8 cellular contexts compared by ENCODE assay signal in the genomic region with DNA sequence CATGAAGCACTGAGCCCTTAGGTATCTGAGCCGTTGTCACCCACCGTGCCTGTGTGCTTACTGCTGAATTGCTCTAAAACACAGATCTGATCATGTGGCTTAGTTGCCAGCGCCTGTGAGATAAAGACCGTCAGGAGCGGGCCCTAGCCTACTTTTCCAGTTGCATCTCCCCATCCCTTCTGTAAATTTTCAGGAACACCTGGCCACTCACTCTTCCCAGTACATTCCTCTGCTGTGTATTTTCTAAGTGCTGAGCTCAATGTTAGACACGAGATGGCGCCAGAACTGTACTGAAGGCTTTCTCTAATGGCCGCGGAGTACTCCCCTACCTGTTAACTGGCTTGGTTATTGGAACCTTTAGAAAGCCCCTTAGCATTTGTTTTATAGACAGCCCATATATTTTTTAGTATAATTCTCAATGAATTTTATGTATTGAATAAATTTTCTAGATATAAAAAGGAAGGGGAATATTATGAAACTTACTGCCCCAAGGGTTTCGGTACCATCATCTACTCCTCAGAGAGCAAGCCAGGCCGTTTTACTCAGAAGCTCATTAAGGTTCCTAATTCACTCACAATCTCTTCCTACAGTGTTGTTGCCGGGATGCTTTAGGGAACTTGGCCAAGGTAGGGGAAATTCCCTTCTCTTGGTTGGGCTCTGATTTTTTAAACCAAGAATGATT. TPM values are rescaled to one million over a fixed set of nuclear protein-coding genes. Genes with fewer than 3 reads are reported as not detected.
DNase-seq lines count a peak whose midpoint lies in the region; ATAC-seq and TF ChIP-seq lines count a peak whose summit lies in the region.

No MANE protein-coding gene starts in this region.

- DNase-seq in CD1c-positive myeloid dendritic cell (ENCODE audit: extremely low spot score): peak; percentile 69
- peak; percentile 18 to 45 for DNase-seq in NCI-H1930 (lab: John Stamatoyannopoulos, UW)
- DNase-seq in WTC11 (ENCODE audit: low spot score): peak; percentile 66
- DNase-seq in effector CD4-positive, alpha-beta T cell: peak; percentile 50
- DNase-seq in mesendoderm: peak; percentile 90
- peak; percentile 63 for DNase-seq in stomach

- no peak overlapping the region for H2AK5ac ChIP-seq in mesendoderm (ENCODE audit: low read length)

- H3K79me1 ChIP-seq in mesendoderm (ENCODE audit: low read length): no peaks in the 10 kb centered on the region

- H3K79me2 ChIP-seq in mesendoderm (ENCODE audit: control insufficient read depth, insufficient read depth, low read length): no peaks in the 10 kb centered on the region

- POLR2A ChIA-PET in WTC11 (lab: Charles Lee): interaction anchor here (1.0 to 2.9 kb wide), 2 partner anchors 229 to 250 kb away, joined by 3 to 17 read pairs; partner anchors contain the start of genes CHCHD4 and TMEM43

- H3K4me3 Mint-ChIP-seq in WTC11: peak overlapping the region; percentile 89

- no peak overlapping the region for H3K4me2 ChIP-seq in mesendoderm (ENCODE audit: low read length)

- H3K27ac ChIP-seq in mesendoderm (ENCODE audit: low read depth, low read length): no peak overlapping the region
- H3K27ac ChIP-seq in stomach: no peak overlapping the region

- TF ChIP-seq CTCF in WTC11 (IDR thresholded peaks at IDR 0.05) (peak; percentile 48), stomach (IDR thresholded peaks at IDR 0.05) (peak in 5 of 7 experiments; percentile 22 to 63 (median 46))

- no peak overlapping the region for H2BK5ac ChIP-seq in mesendoderm (ENCODE audit: low read length)

- TF ChIP-seq EP300 in stomach (IDR thresholded peaks at IDR 0.05): no peak

- H3K18ac ChIP-seq in mesendoderm (ENCODE audit: low read length): no peak overlapping the region

- ATAC-seq in GM21526 (IDR thresholded peaks at IDR 0.05; ENCODE audit: low FRiP score, unreplicated experiment): peak; percentile 54
- ATAC-seq in WTC11: peak; percentile 36
- no peak for ATAC-seq in GM19351 (IDR thresholded peaks at IDR 0.05; ENCODE audit: unreplicated experiment)

- no peak overlapping the region for H3K9ac ChIP-seq in mesendoderm (ENCODE audit: low read length)

- no peaks in the 10 kb centered on the region for H3K4me1 ChIP-seq in mesendoderm (ENCODE audit: control insufficient read depth, low read depth, low read length)
- peaks cover 11 to 20% (median 14%) of the 10 kb centered on the region in 4 donors for H3K4me1 ChIP-seq in stomach

- CTCF ChIA-PET in WTC11 (lab: Charles Lee): interaction anchor here (0.6 to 3.3 kb wide), 39 partner anchors 10 to 653 kb away, joined by 3 to 98 read pairs (median 4); partner anchors contain the start of genes CHCHD4, LSM3, TMEM43 and WNT7A

- no peak overlapping the region for H4K8ac ChIP-seq in mesendoderm (ENCODE audit: low read depth, low read length)

- peaks cover 33% of the 10 kb centered on the region for H3K9me3 Mint-ChIP-seq in WTC11

- peaks cover 0 to 27% (median 14%) of the 10 kb centered on the region in 4 donors for H3K9me3 ChIP-seq in stomach

- no peak for TF ChIP-seq POLR2A in stomach (IDR thresholded peaks at IDR 0.05)

- H4K5ac ChIP-seq in mesendoderm (ENCODE audit: low read length): no peak overlapping the region

- no peak overlapping the region for H2BK120ac ChIP-seq in mesendoderm (ENCODE audit: low read depth, low read length)

- H2BK15ac ChIP-seq in mesendoderm (replicated peaks; ENCODE audit: low read depth): no peak overlapping the region

- no peak overlapping the region for H3K27ac Mint-ChIP-seq in WTC11

- peaks cover 5% of the 10 kb centered on the region; the same call in 1 of the 2 replicates for H3K36me3 Mint-ChIP-seq in WTC11

- no peak overlapping the region for H3K4ac ChIP-seq in mesendoderm (ENCODE audit: low read depth, low read length)

- H3K23ac ChIP-seq in mesendoderm (ENCODE audit: low read length): no peak overlapping the region

- H3K4me3 ChIP-seq in mesendoderm (ENCODE audit: low read length) (no peak overlapping the region), stomach (peak overlapping the region; percentile 49 to 66 (median 58))

- H3K27me3 Mint-ChIP-seq in WTC11 (ENCODE audit: low read depth): peaks cover 31% of the 10 kb centered on the region

- no peak overlapping the region for H3K56ac ChIP-seq in mesendoderm (ENCODE audit: low read length)

- no peaks in the 10 kb centered on the region for H3K36me3 ChIP-seq in mesendoderm (ENCODE audit: control insufficient read depth, insufficient read depth, low read length)
- H3K36me3 ChIP-seq in stomach: no peaks in the 10 kb centered on the region

- H3K4me1 Mint-ChIP-seq in WTC11: peaks cover 13% of the 10 kb centered on the region

- intact Hi-C loops in stomach (cut with DNase I; ENCODE audit: low total_unique reads): no loop called here

- H3K27me3 ChIP-seq in mesendoderm (ENCODE audit: insufficient read depth, low read length, poor library complexity): no peaks in the 10 kb centered on the region
- peaks cover 0 to 8% (median 0%) of the 10 kb centered on the region in 3 donors for H3K27me3 ChIP-seq in stomach

- no CpG with 5 or more reads among the region's 12 CpGs for WGBS in mesendoderm (ENCODE audit: extremely low coverage, insufficient coverage, low lambda C conversion rate)
- whole genome bisulfite sequencing in stomach, 5 donors: 19 to 23% (median 20%) methylated on average over 12 of the region's 12 CpGs

TF ChIP-seq in WTC11, 78 proteins besides CTCF, POLR2A, EP300 and RAD21:
- TF ChIP-seq, protein P1, sequence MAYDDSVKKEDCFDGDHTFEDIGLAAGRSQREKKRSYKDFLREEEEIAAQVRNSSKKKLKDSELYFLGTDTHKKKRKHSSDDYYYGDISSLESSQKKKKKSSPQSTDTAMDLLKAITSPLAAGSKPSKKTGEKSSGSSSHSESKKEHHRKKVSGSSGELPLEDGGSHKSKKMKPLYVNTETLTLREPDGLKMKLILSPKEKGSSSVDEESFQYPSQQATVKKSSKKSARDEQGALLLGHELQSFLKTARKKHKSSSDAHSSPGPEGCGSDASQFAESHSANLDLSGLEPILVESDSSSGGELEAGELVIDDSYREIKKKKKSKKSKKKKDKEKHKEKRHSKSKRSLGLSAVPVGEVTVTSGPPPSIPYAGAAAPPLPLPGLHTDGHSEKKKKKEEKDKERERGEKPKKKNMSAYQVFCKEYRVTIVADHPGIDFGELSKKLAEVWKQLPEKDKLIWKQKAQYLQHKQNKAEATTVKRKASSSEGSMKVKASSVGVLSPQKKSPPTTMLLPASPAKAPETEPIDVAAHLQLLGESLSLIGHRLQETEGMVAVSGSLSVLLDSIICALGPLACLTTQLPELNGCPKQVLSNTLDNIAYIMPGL (CRISPR knock-in tag; IDR thresholded peaks at IDR 0.05): no peak
TF ChIP-seq in WTC11: peak in this region for 0.

RNA-seq across cellular contexts. Expression of gene WNT7A, which starts 16.7 kb away (rescaled TPM):
- total RNA-seq in WTC11 (2021) (0.04 to 0.07 TPM in 2 of 3 replicates, not detected in the other), stomach (not detected)
- polyA plus RNA-seq in mesendoderm (2013, experiment 1 of 2): 0.04 TPM
- polyA plus RNA-seq in mesendoderm (2013, experiment 2 of 2): 0.04 TPM
- under 1 TPM in 1 of 3 donors, not detected in 2; 0.35 TPM for polyA plus RNA-seq in stomach

Comparison
In these comparisons a context has a peak if more than half of its experiments do, and no peak if none do; other contexts are left out.
1. DNase-seq: peak in every context shown above with its lines; median percentile 90 in mesendoderm; 69 in CD1c-positive myeloid dendritic cell; 66 in WTC11; 63 in stomach; 50 in effector CD4-positive, alpha-beta T cell; 32 in NCI-H1930.